In genomic region chr14:103500148-103500990, GRCh38 we compare ENCODE assay signal across 8 cellular contexts. TPM values are rescaled to one million over a fixed set of nuclear protein-coding genes. Genes with fewer than 3 reads are reported as not detected.
DNase-seq lines count a peak whose midpoint lies in the region; ATAC-seq lines count a peak whose summit lies in the region.

No MANE protein-coding gene starts in this region.

- no peak overlapping the region for H2BK5ac ChIP-seq in mesenchymal stem cell (ENCODE audit: low read depth, low read length, poor library complexity, severe bottlenecking)

- H3K14ac ChIP-seq in mesenchymal stem cell (ENCODE audit: low read length in 2 of 2): no peak overlapping the region

- peaks cover 4 to 11% (median 6%) of the 10 kb centered on the region in 4 donors for H3K4me1 Mint-ChIP-seq in CD4-positive, CD25-positive, alpha-beta regulatory T cell
- H3K4me1 Mint-ChIP-seq in effector memory CD8-positive, alpha-beta T cell (ENCODE audit: low read depth in 2 of 2): peaks cover 13 to 16% of the 10 kb centered on the region in 2 donors

- ATAC-seq in CD4-positive, CD25-positive, alpha-beta regulatory T cell (ENCODE audit: low read depth in 2 of 2): peak; percentile 82 to 88
- ATAC-seq in HG03045 (IDR thresholded peaks at IDR 0.05; ENCODE audit: unreplicated experiment) (peak; percentile 47), GM18517 (IDR thresholded peaks at IDR 0.05; ENCODE audit: unreplicated experiment) (no peak)
- ATAC-seq in effector memory CD8-positive, alpha-beta T cell (replicated peaks): peak; percentile 91

- H3K4ac ChIP-seq in mesenchymal stem cell (ENCODE audit: low read depth in 1 of 2, low read length in 2 of 2): no peak overlapping the region

- H3K4me3 Mint-ChIP-seq in CD4-positive, CD25-positive, alpha-beta regulatory T cell: no peak overlapping the region
- no peak overlapping the region for H3K4me3 Mint-ChIP-seq in effector memory CD8-positive, alpha-beta T cell

- no peak overlapping the region for H3K27ac ChIP-seq in CD4-positive, CD25-positive, alpha-beta regulatory T cell (ENCODE audit: insufficient read depth, low read length, poor library complexity, severe bottlenecking)
- H3K27ac ChIP-seq in mesenchymal stem cell (ENCODE audit: low read length, poor library complexity, severe bottlenecking): no peak overlapping the region

- H3K27ac Mint-ChIP-seq in CD4-positive, CD25-positive, alpha-beta regulatory T cell: peak overlapping the region in 2 of 3 donors; percentile 36 to 43
- peak overlapping the region; percentile 3 to 62 for H3K27ac Mint-ChIP-seq in effector memory CD8-positive, alpha-beta T cell

- H2AK5ac ChIP-seq in mesenchymal stem cell (ENCODE audit: low read length, severe bottlenecking): no peak overlapping the region

- H3K9me3 ChIP-seq in CD4-positive, CD25-positive, alpha-beta regulatory T cell (ENCODE audit: control insufficient read depth in 2 of 2, low read length in 2 of 2): no peaks in the 10 kb centered on the region
- H3K9me3 ChIP-seq in mesenchymal stem cell (ENCODE audit: control insufficient read depth, low read length): no peaks in the 10 kb centered on the region

- no peak overlapping the region for H2BK12ac ChIP-seq in mesenchymal stem cell (ENCODE audit: low read length in 2 of 2)

- peaks cover 45% of the 10 kb centered on the region for H3K79me1 ChIP-seq in mesenchymal stem cell (replicated peaks; ENCODE audit: low read length, poor library complexity, severe bottlenecking)

- H3K9me3 Mint-ChIP-seq in CD4-positive, CD25-positive, alpha-beta regulatory T cell: no peaks in the 10 kb centered on the region
- H3K9me3 Mint-ChIP-seq in effector memory CD8-positive, alpha-beta T cell: no peaks in the 10 kb centered on the region

- WGBS in mesenchymal stem cell: 32% methylated on average over 12 of the region's 17 CpGs

- H3K27me3 ChIP-seq in CD4-positive, CD25-positive, alpha-beta regulatory T cell (ENCODE audit: control insufficient read depth, insufficient read depth, low read length): no peaks in the 10 kb centered on the region
- H3K27me3 ChIP-seq in mesenchymal stem cell (ENCODE audit: control insufficient read depth in 1 of 2, insufficient read depth in 1 of 2, low read length in 2 of 2): no peaks in the 10 kb centered on the region

- H3K36me3 Mint-ChIP-seq in CD4-positive, CD25-positive, alpha-beta regulatory T cell: peaks cover 42% of the 10 kb centered on the region
- peaks cover 75% of the 10 kb centered on the region for H3K36me3 Mint-ChIP-seq in effector memory CD8-positive, alpha-beta T cell (ENCODE audit: insufficient read depth)

- H3K9ac ChIP-seq in mesenchymal stem cell (ENCODE audit: low read length): peak overlapping the region; percentile 79

- no peak overlapping the region for H3K4me2 ChIP-seq in mesenchymal stem cell (ENCODE audit: low read length, poor library complexity, severe bottlenecking)

- H3K27me3 Mint-ChIP-seq in CD4-positive, CD25-positive, alpha-beta regulatory T cell: no peaks in the 10 kb centered on the region
- no peaks in the 10 kb centered on the region for H3K27me3 Mint-ChIP-seq in effector memory CD8-positive, alpha-beta T cell

- H4K8ac ChIP-seq in mesenchymal stem cell (ENCODE audit: low read length): no peak overlapping the region

- no peak overlapping the region for H3K4me3 ChIP-seq in CD4-positive, CD25-positive, alpha-beta regulatory T cell (ENCODE audit: low read depth, low read length)
- H3K4me3 ChIP-seq in mesenchymal stem cell (ENCODE audit: insufficient read depth in 1 of 2, low read depth in 1 of 2, low read length in 2 of 2): no peak overlapping the region

- no peaks in the 10 kb centered on the region for H3K4me1 ChIP-seq in CD4-positive, CD25-positive, alpha-beta regulatory T cell (ENCODE audit: control insufficient read depth, insufficient read depth, low read length, poor library complexity, severe bottlenecking)
- H3K4me1 ChIP-seq in mesenchymal stem cell (ENCODE audit: control insufficient read depth, insufficient read depth, low read depth, low read length): peaks cover 4% of the 10 kb centered on the region

- no peak overlapping the region for H3K23ac ChIP-seq in mesenchymal stem cell (ENCODE audit: low read length in 2 of 2)

- H3K36me3 ChIP-seq in CD4-positive, CD25-positive, alpha-beta regulatory T cell (ENCODE audit: control insufficient read depth, insufficient read depth, low read length): peaks cover 59% of the 10 kb centered on the region
- peaks cover 57 to 84% of the 10 kb centered on the region in 2 experiments for H3K36me3 ChIP-seq in mesenchymal stem cell (ENCODE audit: control insufficient read depth in 1 of 2, insufficient read depth in 2 of 2, low read depth in 1 of 2, low read length in 2 of 2)

- H2BK120ac ChIP-seq in mesenchymal stem cell (ENCODE audit: low read depth, low read length): no peak overlapping the region

- H2BK15ac ChIP-seq in mesenchymal stem cell (ENCODE audit: low read depth, poor library complexity, severe bottlenecking): no peak overlapping the region

- H3K18ac ChIP-seq in mesenchymal stem cell (ENCODE audit: low read depth in 1 of 2, low read length in 2 of 2): no peak overlapping the region

- H2AFZ ChIP-seq in mesenchymal stem cell (ENCODE audit: low read depth, low read length): no peak overlapping the region

- DNase-seq in CD4-positive, CD25-positive, alpha-beta regulatory T cell: peak; percentile 61 to 74 (median 68)
- DNase-seq in NCI-H82 (lab: John Stamatoyannopoulos, UW): peak; percentile 85
- DNase-seq in activated CD8-positive, alpha-beta memory T cell treated with anti-CD3 and anti-CD28 coated beads for 24 hours: peak; percentile 87
- DNase-seq in effector memory CD8-positive, alpha-beta T cell: peak; percentile 71 to 72 (median 71)
- peak; percentile 82 for DNase-seq in mesenchymal stem cell
- peak; percentile 65 for DNase-seq in stimulated activated CD8-positive, alpha-beta memory T cell treated with anti-CD3 and anti-CD28 coated beads, Interleukin-15, amount 100 ng/mL, for 1 hour (ENCODE audit: low read depth)

- H4K91ac ChIP-seq in mesenchymal stem cell (ENCODE audit: low read length): no peak overlapping the region

RNA-seq across cellular contexts. Expression of gene CKB, which starts 22.3 kb away (rescaled TPM):
- total RNA-seq in CD4-positive, CD25-positive, alpha-beta regulatory T cell: 5.8 TPM
- polyA plus RNA-seq in CD4-positive, CD25-positive, alpha-beta regulatory T cell: 1 to 10 TPM in 3 of 4 donors, not detected in 1; 1.4 to 1.7 (median 1.7) TPM
- 46.1 TPM for polyA plus RNA-seq in mesenchymal stem cell (2013, experiment 1 of 2)
- 46.9 TPM for polyA plus RNA-seq in mesenchymal stem cell (2013, experiment 2 of 2)

RNA-seq across cellular contexts. Expression of gene TRMT61A, which starts 28.6 kb away (rescaled TPM):
- 9.7 TPM for total RNA-seq in CD4-positive, CD25-positive, alpha-beta regulatory T cell
- 1 to 10 TPM; 3.7 to 7.5 (median 6.1) TPM for polyA plus RNA-seq in CD4-positive, CD25-positive, alpha-beta regulatory T cell
- polyA plus RNA-seq in mesenchymal stem cell (2013, experiment 1 of 2): 3.6 TPM
- polyA plus RNA-seq in mesenchymal stem cell (2013, experiment 2 of 2): 3.8 TPM
